Comparison of ENCODE assay signal across 8 cellular contexts in the genomic region with DNA sequence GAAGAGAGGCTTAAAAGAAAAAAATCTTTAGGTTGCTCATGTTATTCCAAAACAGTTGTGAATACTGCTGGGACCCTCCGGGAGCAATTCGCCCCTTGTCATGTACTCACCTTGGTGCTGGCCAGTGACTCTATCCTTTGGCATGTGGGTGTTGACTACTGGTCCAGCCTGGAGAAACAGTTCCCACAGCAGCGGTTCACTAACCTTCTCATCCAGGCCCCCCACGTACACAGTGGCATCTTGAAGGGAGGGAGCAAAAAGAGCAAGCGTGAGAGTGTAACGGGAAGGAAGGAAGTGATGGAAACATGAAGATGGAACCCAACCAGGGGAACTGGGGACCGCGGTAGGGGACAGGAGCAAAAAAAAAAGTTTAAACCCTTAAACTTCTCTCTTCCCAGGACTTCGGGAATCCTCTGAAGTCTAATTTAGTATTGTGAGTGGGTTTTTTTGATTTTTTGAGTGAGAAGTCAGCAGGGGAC. TPM values are rescaled to one million over a fixed set of nuclear protein-coding genes. Genes with fewer than 3 reads are reported as not detected.
DNase-seq lines count a peak whose midpoint lies in the region; ATAC-seq and TF ChIP-seq lines count a peak whose summit lies in the region.

No MANE protein-coding gene starts in this region.

- DNase-seq in HFF-Myc (ENCODE audit: extremely low read depth, low read depth) (no peak), hepatocyte (ENCODE audit: low spot score) (no peak), spleen (no peak), NCI-H526 treated with DMSO at 0.1 percent for 48 hours (lab: John Stamatoyannopoulos, UW) (no peak), RPMI8226 (no peak), NCI-H2227 treated with DMSO at 0.1 percent for 48 hours (lab: John Stamatoyannopoulos, UW) (no peak)

- H4K20me1 ChIP-seq in hepatocyte (ENCODE audit: insufficient read depth, poor library complexity, severe bottlenecking) = peaks cover 9% of the 10 kb centered on the region

- peak overlapping the region; percentile 89 for H3K4me2 ChIP-seq in hepatocyte

- ATAC-seq in HG03135 (IDR thresholded peaks at IDR 0.05; ENCODE audit: unreplicated experiment) = no peak

- H2AFZ ChIP-seq in hepatocyte = no peak overlapping the region

- H3K9me2 ChIP-seq in hepatocyte (replicated peaks; ENCODE audit: insufficient read depth) = no peaks in the 10 kb centered on the region

- 1% methylated on average over 9 of the region's 9 CpGs for WGBS in hepatocyte (ENCODE audit: low lambda C conversion rate, missing lambda C conversion rate)
- 3 to 6% (median 3%) methylated on average over 9 of the region's 9 CpGs for WGBS in spleen, 5 donors

- H3K4me1 ChIP-seq in hepatocyte (ENCODE audit: insufficient read depth) (peaks cover 27% of the 10 kb centered on the region), spleen (peaks cover 24 to 69% (median 42%) of the 10 kb centered on the region in 6 donors)

- H3K9me3 ChIP-seq in hepatocyte (ENCODE audit: low read depth) (no peaks in the 10 kb centered on the region), spleen (no peaks in the 10 kb centered on the region)

- peak overlapping the region; percentile 93 for H3K4me3 ChIP-seq in HFF-Myc (replicated peaks; ENCODE audit: low read depth, low read length)
- peak overlapping the region; percentile 55 for H3K4me3 ChIP-seq in hepatocyte
- H3K4me3 ChIP-seq in spleen = peak overlapping the region; percentile 78 to 98 (median 92)

- no peaks in the 10 kb centered on the region for H3K27me3 ChIP-seq in hepatocyte
- H3K27me3 ChIP-seq in spleen (replicated peaks in 1 of 7) = no peaks in the 10 kb centered on the region

- TF ChIP-seq POLR2A in spleen (IDR thresholded peaks at IDR 0.05) = no peak

- peaks cover 25% of the 10 kb centered on the region for H3K79me2 ChIP-seq in hepatocyte

- H3K36me3 ChIP-seq in hepatocyte (replicated peaks; ENCODE audit: insufficient read depth, low read depth) (peaks cover 5% of the 10 kb centered on the region), spleen (peaks cover 19 to 48% (median 45%) of the 10 kb centered on the region in 6 donors)

- TF ChIP-seq CTCF in HFF-Myc (IDR thresholded peaks at IDR 0.05; ENCODE audit: low read depth, low read length, missing control alignments) (no peak), VCaP (conservative IDR thresholded peaks at IDR 0.05) (no peak), hepatocyte (IDR thresholded peaks at IDR 0.05; ENCODE audit: poor library complexity) (no peak), spleen (IDR thresholded peaks at IDR 0.05 in 8 of 11, conservative IDR thresholded peaks at IDR 0.05 in 3 of 11) (no peak)

- H3K27ac ChIP-seq in VCaP (peak overlapping the region; percentile 97), hepatocyte (peak overlapping the region; percentile 98), spleen (peak overlapping the region; percentile 93 to 99 (median 98))

- intact Hi-C loops in spleen (cut with DNase I; ENCODE audit: low total_unique reads) = no loop called here

RNA-seq across cellular contexts. Expression of a gene that starts 0.5 kb away (rescaled TPM):
- total RNA-seq in hepatocyte (16.8 and 23.3 TPM in 2 replicates), spleen (10 to 100 TPM; 17.6 to 43.8 (median 40.5) TPM)
- polyA plus RNA-seq in hepatocyte (58.6 and 68.0 TPM in 2 replicates), spleen (10 to 100 TPM; 19.7 to 27.8 (median 24.6) TPM)

RNA-seq across cellular contexts. Expression of a gene that starts 9.5 kb away (rescaled TPM):
- total RNA-seq in hepatocyte (4.5 and 5.0 TPM in 2 replicates), spleen (1 to 10 TPM; 1.1 to 3.7 (median 2.5) TPM)
- polyA plus RNA-seq in hepatocyte (5.5 and 8.9 TPM in 2 replicates), spleen (under 1 TPM; 0.43 to 0.90 (median 0.64) TPM)

RNA-seq across cellular contexts. Expression of a gene that starts 9.6 kb away (rescaled TPM):
- total RNA-seq in hepatocyte (34.8 and 37.0 TPM in 2 replicates), spleen (10 to 100 TPM in 2 of 7 donors, 1 to 10 TPM in 5; 4.4 to 16.2 (median 6.6) TPM)
- polyA plus RNA-seq in hepatocyte (34.0 and 40.2 TPM in 2 replicates), spleen (1 to 10 TPM; 1.4 to 3.3 (median 2.1) TPM)

RNA-seq across cellular contexts. Expression of a gene that starts 27.7 kb away (rescaled TPM):
- 8.5 and 16.1 TPM in 2 replicates for total RNA-seq in hepatocyte
- 19.0 and 20.6 TPM in 2 replicates for polyA plus RNA-seq in hepatocyte
- 10 to 100 TPM in 6 of 7 donors, 1 to 10 TPM in 1; 8.3 to 22.6 (median 14.7) TPM for total RNA-seq in spleen
- 10 to 100 TPM; 27.1 to 34.6 (median 33.9) TPM for polyA plus RNA-seq in spleen
